Comparison of ENCODE assay signal across 39 cellular contexts in the genomic region with DNA sequence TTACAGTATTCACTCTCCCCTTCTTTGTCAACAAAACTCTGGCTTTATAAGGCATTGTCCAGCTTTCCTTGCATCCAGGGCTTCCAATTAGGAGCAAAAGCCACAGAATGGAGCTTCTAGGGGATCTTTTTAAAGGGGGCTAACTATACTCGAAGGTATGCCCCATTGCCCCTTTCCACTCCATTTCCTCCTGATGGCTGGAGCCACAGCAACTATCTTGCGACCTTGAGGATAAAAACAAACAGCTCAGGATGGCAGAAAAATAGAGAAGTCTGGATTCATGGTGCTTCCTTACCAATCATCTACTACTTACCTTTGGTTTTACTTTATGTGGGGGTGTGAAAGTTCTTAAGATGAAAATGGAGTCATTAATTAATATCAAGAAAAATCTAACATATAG.
"Had no signal": no experiment of that assay in that cellular context is flagged by ENCODE, and none has a peak within 500 bp of the region (broad histone marks: within the 10 kb centered on the region; RNA-seq: fewer than 3 reads in every experiment).

No MANE protein-coding gene starts in this region.

- H3K9me3 Mint-ChIP-seq: activated naive CD4-positive, alpha-beta T cell treated with anti-CD3 and anti-CD28 coated beads for 36 hours; activated naive CD4-positive, alpha-beta T cell treated with anti-CD3 and anti-CD28 coated beads, Interleukin-2, amount 10 ng/mL, durations not matched to agents 7 days and 5 days; activated naive CD4-positive, alpha-beta T cell treated with anti-CD3 and anti-CD28 coated beads, Interleukin-2, amount 50 U/mL, for 72 hours; activated naive CD8-positive, alpha-beta T cell treated with anti-CD3 and anti-CD28 coated beads for 36 hours; activated naive CD8-positive, alpha-beta T cell treated with anti-CD3 and anti-CD28 coated beads, Interleukin-2, amount 10 ng/mL, durations not matched to agents 7 days and 5 days; activated naive CD8-positive, alpha-beta T cell treated with anti-CD3 and anti-CD28 coated beads, Interleukin-2, amount 50 U/mL, for 24 hours; activated T-cell treated with anti-CD3 and anti-CD28 coated beads, Interleukin-2, amount 50 U/mL, for 4 hours; activated T-helper 1 cell treated with anti-CD3 and anti-CD28 coated beads, Interleukin-12 subunit alpha, Interleukin-12 subunit beta, Interleukin-2, Interleukin-4 antibody, amounts not matched to agents 30 ng/mL and 10 ng/mL and 1 ng/mL, durations not matched to agents 14 hours and 24 hours and 36 hours; activated T-helper 17 cell treated with anti-CD3 and anti-CD28 coated beads, Interleukin-2, amount 50 U/mL, for 72 hours; activated T-helper 2 cell treated with anti-CD3 and anti-CD28 coated beads, Interferon-gamma antibody, Interleukin-2, Interleukin-4, amounts not matched to agents 10 μg/mL and 5 μg/mL and 100 μg/mL, durations not matched to agents 14 hours and 24 hours and 36 hours; central memory CD8-positive, alpha-beta T cell had no signal

- H3K36me3 Mint-ChIP-seq: activated naive CD4-positive, alpha-beta T cell treated with anti-CD3 and anti-CD28 coated beads, Interleukin-2, amount 10 ng/mL, durations not matched to agents 7 days and 5 days; activated naive CD4-positive, alpha-beta T cell treated with anti-CD3 and anti-CD28 coated beads, Interleukin-2, amount 50 U/mL, for 24 hours; activated naive CD4-positive, alpha-beta T cell treated with anti-CD3 and anti-CD28 coated beads, Interleukin-2, amount 50 U/mL, for 72 hours; activated naive CD8-positive, alpha-beta T cell; activated naive CD8-positive, alpha-beta T cell treated with anti-CD3 and anti-CD28 coated beads for 36 hours; activated naive CD8-positive, alpha-beta T cell treated with anti-CD3 and anti-CD28 coated beads, Interleukin-2, amount 10 ng/mL, durations not matched to agents 7 days and 5 days; brain had no signal

- H3K4me1 ChIP-seq: adrenal gland, ascending aorta, body of pancreas, breast epithelium had no signal

- H3K4me3 Mint-ChIP-seq: activated naive CD4-positive, alpha-beta T cell treated with anti-CD3 and anti-CD28 coated beads for 36 hours; activated naive CD4-positive, alpha-beta T cell treated with anti-CD3 and anti-CD28 coated beads, Interleukin-2, amount 10 ng/mL, durations not matched to agents 7 days and 5 days; activated naive CD4-positive, alpha-beta T cell treated with anti-CD3 and anti-CD28 coated beads, Interleukin-2, amount 50 U/mL, for 24 hours; activated naive CD8-positive, alpha-beta T cell; activated naive CD8-positive, alpha-beta T cell treated with anti-CD3 and anti-CD28 coated beads for 36 hours; activated naive CD8-positive, alpha-beta T cell treated with anti-CD3 and anti-CD28 coated beads, Interleukin-2, amount 10 ng/mL, durations not matched to agents 7 days and 5 days; activated naive CD8-positive, alpha-beta T cell treated with anti-CD3 and anti-CD28 coated beads, Interleukin-2, amount 50 U/mL, for 24 hours; activated T-cell treated with anti-CD3 and anti-CD28 coated beads, Interleukin-2, amount 50 U/mL, for 4 hours; activated T-cell treated with anti-CD3 and anti-CD28 coated beads, Interleukin-2, amount 50 U/mL, for 72 hours; activated T-helper 1 cell treated with anti-CD3 and anti-CD28 coated beads, Interleukin-12 subunit alpha, Interleukin-12 subunit beta, Interleukin-2, Interleukin-4 antibody, amounts not matched to agents 30 ng/mL and 10 ng/mL and 1 ng/mL, durations not matched to agents 14 hours and 24 hours and 36 hours; activated T-helper 17 cell treated with anti-CD3 and anti-CD28 coated beads, Interleukin-2, amount 50 U/mL, for 72 hours; brain; central memory CD8-positive, alpha-beta T cell had no signal

- FAIRE-seq: astrocyte, bronchial epithelial cell, colon had no signal

- H3K27ac ChIP-seq: adrenal gland, ascending aorta, body of pancreas, brain microvascular endothelial cell, breast epithelium, cardiac muscle cell had no signal

- H3K27ac Mint-ChIP-seq: activated naive CD4-positive, alpha-beta T cell treated with anti-CD3 and anti-CD28 coated beads for 36 hours; activated naive CD4-positive, alpha-beta T cell treated with anti-CD3 and anti-CD28 coated beads, Interleukin-2, amount 10 ng/mL, durations not matched to agents 7 days and 5 days; activated naive CD4-positive, alpha-beta T cell treated with anti-CD3 and anti-CD28 coated beads, Interleukin-2, amount 50 U/mL, for 24 hours; activated naive CD4-positive, alpha-beta T cell treated with anti-CD3 and anti-CD28 coated beads, Interleukin-2, amount 50 U/mL, for 72 hours; activated naive CD8-positive, alpha-beta T cell; activated naive CD8-positive, alpha-beta T cell treated with anti-CD3 and anti-CD28 coated beads for 36 hours; activated naive CD8-positive, alpha-beta T cell treated with anti-CD3 and anti-CD28 coated beads, Interleukin-2, amount 10 ng/mL, durations not matched to agents 7 days and 5 days; activated naive CD8-positive, alpha-beta T cell treated with anti-CD3 and anti-CD28 coated beads, Interleukin-2, amount 50 U/mL, for 24 hours; activated T-cell treated with anti-CD3 and anti-CD28 coated beads, Interleukin-2, amount 50 U/mL, for 72 hours; activated T-helper 1 cell treated with anti-CD3 and anti-CD28 coated beads, Interleukin-12 subunit alpha, Interleukin-12 subunit beta, Interleukin-2, Interleukin-4 antibody, amounts not matched to agents 30 ng/mL and 10 ng/mL and 1 ng/mL, durations not matched to agents 14 hours and 24 hours and 36 hours; activated T-helper 17 cell treated with anti-CD3 and anti-CD28 coated beads, Interleukin-2, amount 50 U/mL, for 72 hours; activated T-helper 2 cell treated with anti-CD3 and anti-CD28 coated beads, Interferon-gamma antibody, Interleukin-2, Interleukin-4, amounts not matched to agents 10 μg/mL and 5 μg/mL and 100 μg/mL, durations not matched to agents 14 hours and 24 hours and 36 hours; brain had no signal

- DNase-seq: activated effector memory CD4-positive, alpha-beta T cell treated with anti-CD3 and anti-CD28 coated beads, Interleukin-2, amount 50 U/mL, for 16 hours; activated effector memory CD4-positive, alpha-beta T cell treated with Interleukin-2 at 50 U/mL for 16 hours; activated gamma-delta T cell; activated gamma-delta T cell treated with Interleukin-2 at 50 U/mL for 16 hours; activated naive CD4-positive, alpha-beta T cell; activated naive CD4-positive, alpha-beta T cell treated with anti-CD3 and anti-CD28 coated beads for 36 hours; activated naive CD4-positive, alpha-beta T cell treated with anti-CD3 and anti-CD28 coated beads, Interleukin-2, amount 10 ng/mL, durations not matched to agents 7 days and 5 days; activated naive CD4-positive, alpha-beta T cell treated with anti-CD3 and anti-CD28 coated beads, Interleukin-2, amount 50 U/mL, for 16 hours; activated naive CD4-positive, alpha-beta T cell treated with Interleukin-2 at 50 U/mL for 16 hours; activated naive CD8-positive, alpha-beta T cell treated with anti-CD3 and anti-CD28 coated beads for 36 hours; activated naive CD8-positive, alpha-beta T cell treated with anti-CD3 and anti-CD28 coated beads, Interleukin-2, amount 10 ng/mL, durations not matched to agents 7 days and 5 days; activated naive CD8-positive, alpha-beta T cell treated with anti-CD3 and anti-CD28 coated beads, Interleukin-2, amount 50 U/mL, for 24 hours; activated T-cell treated with anti-CD3 and anti-CD28 coated beads, Interleukin-2, amount 50 U/mL, for 4 hours; activated T-cell treated with anti-CD3 and anti-CD28 coated beads, Interleukin-2, amount 50 U/mL, for 48 hours; activated T-cell treated with anti-CD3 and anti-CD28 coated beads, Interleukin-2, amount 50 U/mL, for 72 hours; adrenal gland; amniotic stem cell; amygdala; anterior cingulate cortex; aorta; body of pancreas; brain microvascular endothelial cell; caudate nucleus; central memory CD4-positive, alpha-beta T cell; cerebellar nuclear complex had no signal

- H3K4me3 ChIP-seq: adrenal gland, ascending aorta, body of pancreas, breast epithelium, cardiac muscle cell had no signal

- H3K4me1 Mint-ChIP-seq: activated naive CD4-positive, alpha-beta T cell treated with anti-CD3 and anti-CD28 coated beads, Interleukin-2, amount 10 ng/mL, durations not matched to agents 7 days and 5 days; activated naive CD4-positive, alpha-beta T cell treated with anti-CD3 and anti-CD28 coated beads, Interleukin-2, amount 50 U/mL, for 24 hours; activated naive CD8-positive, alpha-beta T cell treated with anti-CD3 and anti-CD28 coated beads for 36 hours; activated naive CD8-positive, alpha-beta T cell treated with anti-CD3 and anti-CD28 coated beads, Interleukin-2, amount 10 ng/mL, durations not matched to agents 7 days and 5 days; activated naive CD8-positive, alpha-beta T cell treated with anti-CD3 and anti-CD28 coated beads, Interleukin-2, amount 50 U/mL, for 24 hours; activated T-helper 17 cell treated with anti-CD3 and anti-CD28 coated beads, Interleukin-2, amount 50 U/mL, for 72 hours; brain; central memory CD8-positive, alpha-beta T cell had no signal

- H3K36me3 ChIP-seq: adrenal gland, ascending aorta, brain microvascular endothelial cell, breast epithelium, cardiac muscle cell had no signal

- ATAC-seq: activated naive CD4-positive, alpha-beta T cell treated with anti-CD3 and anti-CD28 coated beads, Interleukin-2, amount 50 U/mL, for 72 hours; activated naive CD8-positive, alpha-beta T cell treated with anti-CD3 and anti-CD28 coated beads, Interleukin-2, amount 50 U/mL, for 24 hours; activated T-cell treated with anti-CD3 and anti-CD28 coated beads, Interleukin-2, amount 50 U/mL, for 4 hours; activated T-cell treated with anti-CD3 and anti-CD28 coated beads, Interleukin-2, amount 50 U/mL, for 72 hours; activated T-helper 17 cell treated with anti-CD3 and anti-CD28 coated beads, Interleukin-2, amount 50 U/mL, for 72 hours; body of pancreas had no signal

- H3K9me3 ChIP-seq: adrenal gland, ascending aorta, body of pancreas had no signal

- H3K27me3 ChIP-seq: adrenal gland, ascending aorta, body of pancreas, brain microvascular endothelial cell had no signal
